Comparison of ENCODE assay signal across 13 cellular contexts in genomic region chr2:84899181-84899580, GRCh38. TPM values are rescaled to one million over a fixed set of nuclear protein-coding genes. Genes with fewer than 3 reads are reported as not detected.
DNase-seq lines count a peak whose midpoint lies in the region; ATAC-seq, FAIRE-seq and TF ChIP-seq lines count a peak whose summit lies in the region.
"Had no signal": no experiment of that assay in that cellular context is flagged by ENCODE, and none has a peak within 500 bp of the region (broad histone marks: within the 10 kb centered on the region; RNA-seq: fewer than 3 reads in every experiment).

No MANE protein-coding gene starts in this region.

- intact Hi-C loops in IMR-90 (cut with micrococcal nuclease), result no loop called here
- intact Hi-C loops in ascending aorta (cut with DNase I), result no loop called here

- peak overlapping the region; percentile 48 to 96 (median 96) for H3K27ac Mint-ChIP-seq in CD4-positive, CD25-positive, alpha-beta regulatory T cell
- peak overlapping the region; percentile 98 for H3K27ac Mint-ChIP-seq in activated naive CD8-positive, alpha-beta T cell treated with anti-CD3 and anti-CD28 coated beads for 36 hours
- H3K27ac Mint-ChIP-seq in natural killer cell treated with Interleukin-12 subunit alpha and Interleukin-12 subunit beta and Interleukin-15 and Interleukin-18, amount 100 ng/mL, for 72 hours, result peak overlapping the region; percentile 96 to 99
- no peak overlapping the region for H3K27ac Mint-ChIP-seq in WTC11
- peak overlapping the region in 1 of 2 donors; percentile 95 for H3K27ac Mint-ChIP-seq in stimulated activated naive CD8-positive, alpha-beta T cell treated with anti-CD3 and anti-CD28 coated beads, Interleukin-15, amount 100 ng/mL, for 72 hours

- no peak for TF ChIP-seq POLR2A in IMR-90 (IDR thresholded peaks at IDR 0.05; ENCODE audit: low read depth, low read length)
- no peak for TF ChIP-seq POLR2A in GM12891 (IDR thresholded peaks at IDR 0.05; ENCODE audit: low read depth, low read length)

- peak overlapping the region; percentile 53; the same call in 1 of the 2 replicates for H3K14ac ChIP-seq in IMR-90 (replicated peaks; ENCODE audit: low read depth, low read length)

- no peak overlapping the region for H3K4me2 ChIP-seq in IMR-90 (ENCODE audit: low read depth, low read length)

- no peak overlapping the region for H3K56ac ChIP-seq in IMR-90 (ENCODE audit: extremely low read depth, insufficient read depth, low read length)

- DNase-seq in CD4-positive, CD25-positive, alpha-beta regulatory T cell, result no peak
- DNase-seq in IMR-90 (no peak), WTC11 (ENCODE audit: low spot score) (no peak), GM12891 (ENCODE audit: insufficient read length, low spot score) (no peak), ascending aorta (ENCODE audit: low spot score in 2 of 2) (no peak)
- no peak for DNase-seq in activated naive CD8-positive, alpha-beta T cell treated with anti-CD3 and anti-CD28 coated beads for 36 hours
- DNase-seq in natural killer cell treated with Interleukin-12 subunit alpha and Interleukin-12 subunit beta and Interleukin-15 and Interleukin-18, amount 100 ng/mL, for 72 hours (ENCODE audit: low spot score), result no peak
- no peak for DNase-seq in stimulated activated naive CD8-positive, alpha-beta T cell treated with anti-CD3 and anti-CD28 coated beads, Interleukin-15, amount 100 ng/mL, for 72 hours

- peak overlapping the region; percentile 46; the same call in 2 of the 3 replicates for H2BK15ac ChIP-seq in IMR-90 (ENCODE audit: low read depth, low read length)

- no peaks in the 10 kb centered on the region for H3K9me3 Mint-ChIP-seq in CD4-positive, CD25-positive, alpha-beta regulatory T cell
- peaks cover 2% of the 10 kb centered on the region for H3K9me3 Mint-ChIP-seq in activated naive CD8-positive, alpha-beta T cell treated with anti-CD3 and anti-CD28 coated beads for 36 hours
- H3K9me3 Mint-ChIP-seq in natural killer cell treated with Interleukin-12 subunit alpha and Interleukin-12 subunit beta and Interleukin-15 and Interleukin-18, amount 100 ng/mL, for 72 hours, result no peaks in the 10 kb centered on the region
- no peaks in the 10 kb centered on the region for H3K9me3 Mint-ChIP-seq in WTC11
- H3K9me3 Mint-ChIP-seq in stimulated activated naive CD8-positive, alpha-beta T cell treated with anti-CD3 and anti-CD28 coated beads, Interleukin-15, amount 100 ng/mL, for 72 hours, result peaks cover 0 to 4% of the 10 kb centered on the region in 2 donors
- H3K9me3 Mint-ChIP-seq: neural crest cell; stimulated activated naive CD8-positive, alpha-beta T cell treated with anti-CD3 and anti-CD28 coated beads, Interleukin-15, Interleukin-2, amounts not matched to agents 100 ng/mL and 50 ng/mL, for 24 hours had no signal

- H3K18ac ChIP-seq in IMR-90 (ENCODE audit: low read depth, low read length), result peak overlapping the region; percentile 85; the same call in 1 of the 2 replicates

- POLR2A ChIA-PET in IMR-90 (lab: Charles Lee; ENCODE audit: unreplicated experiment) (no interaction called here), WTC11 (lab: Charles Lee) (no interaction called here)

- peaks cover 48% of the 10 kb centered on the region for H3K4me1 ChIP-seq in CD4-positive, CD25-positive, alpha-beta regulatory T cell (ENCODE audit: control insufficient read depth, insufficient read depth, low read length, poor library complexity, severe bottlenecking)
- H3K4me1 ChIP-seq in IMR-90 (ENCODE audit: control insufficient read depth, insufficient read depth, low read length) (peaks cover 17% of the 10 kb centered on the region), ascending aorta (peaks cover 5 to 6% of the 10 kb centered on the region in 2 donors)

- H3K4me3 ChIP-seq in CD4-positive, CD25-positive, alpha-beta regulatory T cell (ENCODE audit: low read depth, low read length), result no peak overlapping the region
- no peak overlapping the region for H3K4me3 ChIP-seq in IMR-90 (ENCODE audit: insufficient read depth, low read depth, low read length)
- H3K4me3 ChIP-seq in ascending aorta, result no peak overlapping the region
- H3K4me3 ChIP-seq: adrenal gland, right lobe of liver had no signal

- no TSS peak for BruUV-seq in IMR-90 (replicated peaks; lab: Mats Ljungman, UMichigan)

- H3K23ac ChIP-seq in IMR-90 (ENCODE audit: low read depth, low read length), result no peak overlapping the region

- no peak overlapping the region for H3K9ac ChIP-seq in IMR-90 (ENCODE audit: low read depth, low read length)

- peak overlapping the region; percentile 40 for H2AFZ ChIP-seq in IMR-90 (replicated peaks; ENCODE audit: low read length, poor library complexity)

- peak overlapping the region; percentile 58 for H2BK120ac ChIP-seq in IMR-90 (ENCODE audit: low read depth, low read length)

- H3K9me1 ChIP-seq in IMR-90 (ENCODE audit: insufficient read depth, low read length), result peaks cover 11% of the 10 kb centered on the region

- H3K4me1 Mint-ChIP-seq in CD4-positive, CD25-positive, alpha-beta regulatory T cell, result peaks cover 37 to 81% (median 55%) of the 10 kb centered on the region in 4 donors
- peaks cover 72% of the 10 kb centered on the region for H3K4me1 Mint-ChIP-seq in activated naive CD8-positive, alpha-beta T cell treated with anti-CD3 and anti-CD28 coated beads for 36 hours
- H3K4me1 Mint-ChIP-seq in natural killer cell treated with Interleukin-12 subunit alpha and Interleukin-12 subunit beta and Interleukin-15 and Interleukin-18, amount 100 ng/mL, for 72 hours (ENCODE audit: low read depth in 2 of 2), result peaks cover 76 to 91% of the 10 kb centered on the region in 2 donors
- H3K4me1 Mint-ChIP-seq in WTC11, result peaks cover 9% of the 10 kb centered on the region
- H3K4me1 Mint-ChIP-seq in stimulated activated naive CD8-positive, alpha-beta T cell treated with anti-CD3 and anti-CD28 coated beads, Interleukin-15, amount 100 ng/mL, for 72 hours, result peaks cover 95% of the 10 kb centered on the region

- peak overlapping the region in 1 of 2 experiments; percentile 72; a peak in 2 of 4 replicates for H4K8ac ChIP-seq in IMR-90 (ENCODE audit: low read depth in 2 of 2, low read length in 2 of 2)

- no peak overlapping the region for H3K27ac ChIP-seq in CD4-positive, CD25-positive, alpha-beta regulatory T cell (ENCODE audit: insufficient read depth, low read length, poor library complexity, severe bottlenecking)
- H3K27ac ChIP-seq in IMR-90 (ENCODE audit: insufficient read depth, low read length) (no peak overlapping the region), ascending aorta (peak overlapping the region in 1 of 2 donors; percentile 42)
- H3K27ac ChIP-seq: right lobe of liver had no signal

- in situ Hi-C loops in IMR-90 (cut with MboI; ENCODE audit: low sequenced_read_pairs), result no loop called here

- H2BK5ac ChIP-seq in IMR-90 (ENCODE audit: low read depth, low read length, poor library complexity, severe bottlenecking), result peak overlapping the region; percentile 96

- H3K9me3 ChIP-seq in CD4-positive, CD25-positive, alpha-beta regulatory T cell (ENCODE audit: control insufficient read depth in 2 of 2, low read length in 2 of 2), result no peaks in the 10 kb centered on the region
- H3K9me3 ChIP-seq in IMR-90 (ENCODE audit: control insufficient read depth, insufficient read depth, low read length) (no peaks in the 10 kb centered on the region), ascending aorta (no peaks in the 10 kb centered on the region)
- H3K9me3 ChIP-seq: adrenal gland, right lobe of liver had no signal

- peak overlapping the region; percentile 57; the same call in 1 of the 2 replicates for H2AK5ac ChIP-seq in IMR-90 (ENCODE audit: low read depth, low read length)

- H3K27me3 Mint-ChIP-seq in CD4-positive, CD25-positive, alpha-beta regulatory T cell, result no peaks in the 10 kb centered on the region
- no peaks in the 10 kb centered on the region for H3K27me3 Mint-ChIP-seq in activated naive CD8-positive, alpha-beta T cell treated with anti-CD3 and anti-CD28 coated beads for 36 hours
- no peaks in the 10 kb centered on the region for H3K27me3 Mint-ChIP-seq in natural killer cell treated with Interleukin-12 subunit alpha and Interleukin-12 subunit beta and Interleukin-15 and Interleukin-18, amount 100 ng/mL, for 72 hours
- H3K27me3 Mint-ChIP-seq in WTC11 (ENCODE audit: low read depth), result peaks cover 32% of the 10 kb centered on the region
- H3K27me3 Mint-ChIP-seq in stimulated activated naive CD8-positive, alpha-beta T cell treated with anti-CD3 and anti-CD28 coated beads, Interleukin-15, amount 100 ng/mL, for 72 hours, result no peaks in the 10 kb centered on the region
- H3K27me3 Mint-ChIP-seq: stimulated activated naive CD8-positive, alpha-beta T cell treated with anti-CD3 and anti-CD28 coated beads, Interleukin-15, Interleukin-2, amounts not matched to agents 100 ng/mL and 50 ng/mL, for 24 hours had no signal

- CTCF ChIA-PET in IMR-90 (lab: Yijun Ruan, JAX), result interaction anchor here (1.5 kb wide), 1 partner anchor 12 kb away, joined by 4 read pairs; no protein-coding TSS in a partner anchor
- CTCF ChIA-PET in WTC11 (lab: Charles Lee), result interaction anchor here (1.4 to 1.5 kb wide), 2 partner anchors 17 kb away, joined by 3 to 5 read pairs; no protein-coding TSS in a partner anchor

- no CpG with 5 or more reads among the region's 3 CpGs for WGBS in IMR-90 (ENCODE audit: extremely low coverage in 2 of 2, insufficient read length in 1 of 2), 2 experiments

- TF ChIP-seq RAD21 in IMR-90 (IDR thresholded peaks at IDR 0.05; ENCODE audit: low read length), result no peak

- no peak overlapping the region; the same call in none of the 2 replicates for H4K5ac ChIP-seq in IMR-90 (ENCODE audit: low read depth, low read length)

- dilution Hi-C loops in IMR-90 (cut with HindIII; ENCODE audit: low sequenced_read_pairs, unreplicated experiment), result no loop called here

- H4K20me1 ChIP-seq in IMR-90 (ENCODE audit: insufficient read depth, low read length), result no peaks in the 10 kb centered on the region

- peaks cover 7 to 26% of the 10 kb centered on the region in 2 experiments for H3K79me1 ChIP-seq in IMR-90 (ENCODE audit: low read depth in 1 of 2, low read length in 2 of 2)

- no peak overlapping the region for H2AK9ac ChIP-seq in IMR-90 (replicated peaks; ENCODE audit: low read depth, low read length, poor library complexity)

- no peak for FAIRE-seq in GM12891 (lab: Jason Lieb, UNC)
- FAIRE-seq: G401.6 had no signal

- no peaks in the 10 kb centered on the region for H3K36me3 Mint-ChIP-seq in CD4-positive, CD25-positive, alpha-beta regulatory T cell
- H3K36me3 Mint-ChIP-seq in activated naive CD8-positive, alpha-beta T cell treated with anti-CD3 and anti-CD28 coated beads for 36 hours, result peaks cover 9% of the 10 kb centered on the region
- no peaks in the 10 kb centered on the region for H3K36me3 Mint-ChIP-seq in natural killer cell treated with Interleukin-12 subunit alpha and Interleukin-12 subunit beta and Interleukin-15 and Interleukin-18, amount 100 ng/mL, for 72 hours
- no peaks in the 10 kb centered on the region for H3K36me3 Mint-ChIP-seq in WTC11

- peak overlapping the region; percentile 32; the same call in 1 of the 2 replicates for H2BK20ac ChIP-seq in IMR-90 (ENCODE audit: low read depth, low read length)

- no peaks in the 10 kb centered on the region for H3K36me3 ChIP-seq in CD4-positive, CD25-positive, alpha-beta regulatory T cell (ENCODE audit: control insufficient read depth, insufficient read depth, low read length)
- H3K36me3 ChIP-seq in IMR-90 (ENCODE audit: control insufficient read depth, insufficient read depth, low read length) (no peaks in the 10 kb centered on the region), ascending aorta (no peaks in the 10 kb centered on the region)
- H3K36me3 ChIP-seq: adrenal gland, right lobe of liver had no signal

- no peak for TF ChIP-seq CTCF in IMR-90 (conservative IDR thresholded peaks at IDR 0.05; ENCODE audit: low read depth, low read length)
- no peak for TF ChIP-seq CTCF in WTC11 (IDR thresholded peaks at IDR 0.05)
- no peak for TF ChIP-seq CTCF in ascending aorta (IDR thresholded peaks at IDR 0.05)

- no peak overlapping the region for H3K4me3 Mint-ChIP-seq in CD4-positive, CD25-positive, alpha-beta regulatory T cell
- H3K4me3 Mint-ChIP-seq in activated naive CD8-positive, alpha-beta T cell treated with anti-CD3 and anti-CD28 coated beads for 36 hours, result no peak overlapping the region
- H3K4me3 Mint-ChIP-seq in natural killer cell treated with Interleukin-12 subunit alpha and Interleukin-12 subunit beta and Interleukin-15 and Interleukin-18, amount 100 ng/mL, for 72 hours, result no peak overlapping the region
- H3K4me3 Mint-ChIP-seq in WTC11, result no peak overlapping the region
- no peak overlapping the region for H3K4me3 Mint-ChIP-seq in stimulated activated naive CD8-positive, alpha-beta T cell treated with anti-CD3 and anti-CD28 coated beads, Interleukin-15, amount 100 ng/mL, for 72 hours
- H3K4me3 Mint-ChIP-seq: neural crest cell had no signal

- no peak for ATAC-seq in CD4-positive, CD25-positive, alpha-beta regulatory T cell (ENCODE audit: low read depth in 2 of 2)
- ATAC-seq in IMR-90 (ENCODE audit: low read depth) (no peak), WTC11 (no peak)
- ATAC-seq in natural killer cell treated with Interleukin-12 subunit alpha and Interleukin-12 subunit beta and Interleukin-15 and Interleukin-18, amount 100 ng/mL, for 72 hours, result no peak
- ATAC-seq in stimulated activated naive CD8-positive, alpha-beta T cell treated with anti-CD3 and anti-CD28 coated beads, Interleukin-15, amount 100 ng/mL, for 72 hours, result no peak

- peak overlapping the region; percentile 61 for H3K4ac ChIP-seq in IMR-90 (ENCODE audit: low read depth, low read length)

- H3K27me3 ChIP-seq in CD4-positive, CD25-positive, alpha-beta regulatory T cell (ENCODE audit: control insufficient read depth, insufficient read depth, low read length), result no peaks in the 10 kb centered on the region
- H3K27me3 ChIP-seq in IMR-90 (ENCODE audit: control insufficient read depth, insufficient read depth, low read length) (no peaks in the 10 kb centered on the region), ascending aorta (no peaks in the 10 kb centered on the region)
- H3K27me3 ChIP-seq: adrenal gland, right lobe of liver had no signal

- no peak overlapping the region for H4K91ac ChIP-seq in IMR-90 (ENCODE audit: insufficient read depth, low read depth, low read length)

RNA-seq across cellular contexts. Expression of gene TMSB10, which starts 6.3 kb away (rescaled TPM):
- 2,468 TPM for total RNA-seq in CD4-positive, CD25-positive, alpha-beta regulatory T cell
- over 10,000 TPM in 1 of 4 donors, 1,000 to 10,000 TPM in 3; 7,086 to 10,693 (median 8,015) TPM for polyA plus RNA-seq in CD4-positive, CD25-positive, alpha-beta regulatory T cell
- total RNA-seq in IMR-90 (2012; rRNA removed), result 842 and 3,620 TPM in 2 replicates
- polyA plus RNA-seq in IMR-90 (2012; rRNA removed), result 5,527 and 7,531 TPM in 2 replicates
- 7,585 and 16,787 TPM in 2 replicates for polyA plus RNA-seq in IMR-90 (2012; cell fraction: cytosol; rRNA removed)
- polyA plus RNA-seq in IMR-90 (2012; cell fraction: nucleus; rRNA removed; ENCODE audit: low replicate concordance), result 1,357 and 2,658 TPM in 2 replicates
- total RNA-seq in activated naive CD8-positive, alpha-beta T cell treated with anti-CD3 and anti-CD28 coated beads for 36 hours, result 1,000 to 10,000 TPM; 1,816 to 1,884 TPM
- total RNA-seq in natural killer cell treated with Interleukin-12 subunit alpha and Interleukin-12 subunit beta and Interleukin-15 and Interleukin-18, amount 100 ng/mL, for 72 hours, result 1,000 to 10,000 TPM; 1,502 to 3,073 TPM
- total RNA-seq in WTC11 (2021), result 869 to 943 TPM (median 911 TPM) in 3 replicates
- polyA plus RNA-seq in GM12891 (2012; ENCODE audit: low read depth, missing spikeins), result 2,002 TPM
- 5,452 TPM for total RNA-seq in ascending aorta

RNA-seq across cellular contexts. Expression of gene TRABD2A, which starts 18.3 kb away (rescaled TPM):
- total RNA-seq in CD4-positive, CD25-positive, alpha-beta regulatory T cell, result 48.8 TPM
- polyA plus RNA-seq in CD4-positive, CD25-positive, alpha-beta regulatory T cell, result 10 to 100 TPM; 32.9 to 41.2 (median 38.7) TPM
- total RNA-seq in IMR-90 (2012; rRNA removed) (19.7 and 20.3 TPM in 2 replicates), WTC11 (2021) (7.1 to 12.1 TPM (median 7.5 TPM) in 3 replicates), ascending aorta (1.1 TPM)
- polyA plus RNA-seq in IMR-90 (2012; rRNA removed), result 15.3 and 17.6 TPM in 2 replicates
- 8.1 and 12.6 TPM in 2 replicates for polyA plus RNA-seq in IMR-90 (2012; cell fraction: cytosol; rRNA removed)
- 7.4 and 9.4 TPM in 2 replicates for polyA plus RNA-seq in IMR-90 (2012; cell fraction: nucleus; rRNA removed; ENCODE audit: low replicate concordance)
- 10 to 100 TPM; 59.2 to 61.7 TPM for total RNA-seq in activated naive CD8-positive, alpha-beta T cell treated with anti-CD3 and anti-CD28 coated beads for 36 hours
- total RNA-seq in natural killer cell treated with Interleukin-12 subunit alpha and Interleukin-12 subunit beta and Interleukin-15 and Interleukin-18, amount 100 ng/mL, for 72 hours, result 10 to 100 TPM in 1 of 2 donors, 1 to 10 TPM in 1; 6.6 to 18.3 TPM
- 0.09 TPM for polyA plus RNA-seq in GM12891 (2012; ENCODE audit: low read depth, missing spikeins)
